3 cellular contexts compared by ENCODE assay signal in the genomic region with DNA sequence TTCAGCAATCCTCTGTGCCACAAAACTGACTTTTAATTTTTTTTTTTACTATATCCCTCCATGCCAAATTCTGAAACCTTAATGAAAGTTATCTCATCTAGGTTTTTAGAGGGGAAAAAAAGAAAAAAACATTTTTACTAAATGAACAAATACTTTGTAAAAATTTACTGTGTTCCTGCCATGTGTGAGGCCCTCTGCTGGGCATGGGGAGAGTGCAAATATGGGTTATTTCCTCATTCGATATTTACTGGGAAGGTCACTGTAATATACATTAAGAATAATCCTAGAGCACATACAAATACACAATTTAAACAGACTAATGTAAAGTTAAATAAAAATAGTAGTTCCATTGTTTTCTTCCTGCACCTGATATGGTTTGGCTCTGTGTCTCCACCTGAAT.
TF ChIP-seq lines count a peak whose summit lies in the region.

No MANE protein-coding gene starts in this region.

TF ChIP-seq in liver, 16 proteins besides CTCF, POLR2A, EP300 and RAD21:
- TF ChIP-seq FOXA1 (IDR thresholded peaks at IDR 0.05) (no peak), YY1 (IDR thresholded peaks at IDR 0.05) (no peak), HNF4G (IDR thresholded peaks at IDR 0.05) (no peak), JUND (IDR thresholded peaks at IDR 0.05) (no peak), NR2F2 (IDR thresholded peaks at IDR 0.05) (no peak), EGR1 (IDR thresholded peaks at IDR 0.05; ENCODE audit: low read depth in 2 of 2) (no peak), HNF4A (conservative IDR thresholded peaks at IDR 0.05) (no peak), RXRA (IDR thresholded peaks at IDR 0.05) (no peak)
- TF ChIP-seq, protein P1, sequence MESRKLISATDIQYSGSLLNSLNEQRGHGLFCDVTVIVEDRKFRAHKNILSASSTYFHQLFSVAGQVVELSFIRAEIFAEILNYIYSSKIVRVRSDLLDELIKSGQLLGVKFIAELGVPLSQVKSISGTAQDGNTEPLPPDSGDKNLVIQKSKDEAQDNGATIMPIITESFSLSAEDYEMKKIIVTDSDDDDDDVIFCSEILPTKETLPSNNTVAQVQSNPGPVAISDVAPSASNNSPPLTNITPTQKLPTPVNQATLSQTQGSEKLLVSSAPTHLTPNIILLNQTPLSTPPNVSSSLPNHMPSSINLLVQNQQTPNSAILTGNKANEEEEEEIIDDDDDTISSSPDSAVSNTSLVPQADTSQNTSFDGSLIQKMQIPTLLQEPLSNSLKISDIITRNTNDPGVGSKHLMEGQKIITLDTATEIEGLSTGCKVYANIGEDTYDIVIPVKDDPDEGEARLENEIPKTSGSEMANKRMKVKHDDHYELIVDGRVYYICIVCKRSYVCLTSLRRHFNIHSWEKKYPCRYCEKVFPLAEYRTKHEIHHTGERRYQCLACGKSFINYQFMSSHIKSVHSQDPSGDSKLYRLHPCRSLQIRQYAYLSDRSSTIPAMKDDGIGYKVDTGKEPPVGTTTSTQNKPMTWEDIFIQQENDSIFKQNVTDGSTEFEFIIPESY (IDR thresholded peaks at IDR 0.05), result no peak
TF ChIP-seq in liver: peak in this region for 0.

TF ChIP-seq in HepG2, 621 proteins besides CTCF, POLR2A, EP300 and RAD21:
- TF ChIP-seq, protein P2, sequence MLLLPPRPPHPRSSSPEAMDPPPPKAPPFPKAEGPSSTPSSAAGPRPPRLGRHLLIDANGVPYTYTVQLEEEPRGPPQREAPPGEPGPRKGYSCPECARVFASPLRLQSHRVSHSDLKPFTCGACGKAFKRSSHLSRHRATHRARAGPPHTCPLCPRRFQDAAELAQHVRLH (CRISPR knock-in tag; IDR thresholded peaks at IDR 0.05; ENCODE audit: borderline replicate concordance, low read depth), result no peak
- TF ChIP-seq MBNL3 (CRISPR knock-in tag; conservative IDR thresholded peaks at IDR 0.05) (no peak), ZNF746 (CRISPR knock-in tag; IDR thresholded peaks at IDR 0.05) (no peak), RFXANK (CRISPR knock-in tag; IDR thresholded peaks at IDR 0.05) (no peak), ZNF720 (CRISPR knock-in tag; IDR thresholded peaks at IDR 0.05) (no peak), TBL1XR1 (IDR thresholded peaks at IDR 0.05; ENCODE audit: borderline replicate concordance, low read length, partially characterized antibody) (no peak), MATR3 (CRISPR knock-in tag; IDR thresholded peaks at IDR 0.05) (no peak), SIN3A (IDR thresholded peaks at IDR 0.05; ENCODE audit: borderline replicate concordance, low read depth, low read length) (no peak), XRCC5 (optimal IDR thresholded peaks at IDR 0.05; ENCODE audit: low read length) (no peak), ZNF230 (CRISPR knock-in tag; IDR thresholded peaks at IDR 0.05) (no peak), EEA1 (CRISPR knock-in tag; IDR thresholded peaks at IDR 0.05; ENCODE audit: borderline replicate concordance) (no peak), GTF3A (CRISPR knock-in tag; conservative IDR thresholded peaks at IDR 0.05) (no peak), SIN3B (IDR thresholded peaks at IDR 0.05; ENCODE audit: low read length) (no peak), CHCHD3 (CRISPR knock-in tag; IDR thresholded peaks at IDR 0.05) (no peak), ZBTB7A (CRISPR knock-in tag; IDR thresholded peaks at IDR 0.05) (no peak)
- TF ChIP-seq, protein P3, sequence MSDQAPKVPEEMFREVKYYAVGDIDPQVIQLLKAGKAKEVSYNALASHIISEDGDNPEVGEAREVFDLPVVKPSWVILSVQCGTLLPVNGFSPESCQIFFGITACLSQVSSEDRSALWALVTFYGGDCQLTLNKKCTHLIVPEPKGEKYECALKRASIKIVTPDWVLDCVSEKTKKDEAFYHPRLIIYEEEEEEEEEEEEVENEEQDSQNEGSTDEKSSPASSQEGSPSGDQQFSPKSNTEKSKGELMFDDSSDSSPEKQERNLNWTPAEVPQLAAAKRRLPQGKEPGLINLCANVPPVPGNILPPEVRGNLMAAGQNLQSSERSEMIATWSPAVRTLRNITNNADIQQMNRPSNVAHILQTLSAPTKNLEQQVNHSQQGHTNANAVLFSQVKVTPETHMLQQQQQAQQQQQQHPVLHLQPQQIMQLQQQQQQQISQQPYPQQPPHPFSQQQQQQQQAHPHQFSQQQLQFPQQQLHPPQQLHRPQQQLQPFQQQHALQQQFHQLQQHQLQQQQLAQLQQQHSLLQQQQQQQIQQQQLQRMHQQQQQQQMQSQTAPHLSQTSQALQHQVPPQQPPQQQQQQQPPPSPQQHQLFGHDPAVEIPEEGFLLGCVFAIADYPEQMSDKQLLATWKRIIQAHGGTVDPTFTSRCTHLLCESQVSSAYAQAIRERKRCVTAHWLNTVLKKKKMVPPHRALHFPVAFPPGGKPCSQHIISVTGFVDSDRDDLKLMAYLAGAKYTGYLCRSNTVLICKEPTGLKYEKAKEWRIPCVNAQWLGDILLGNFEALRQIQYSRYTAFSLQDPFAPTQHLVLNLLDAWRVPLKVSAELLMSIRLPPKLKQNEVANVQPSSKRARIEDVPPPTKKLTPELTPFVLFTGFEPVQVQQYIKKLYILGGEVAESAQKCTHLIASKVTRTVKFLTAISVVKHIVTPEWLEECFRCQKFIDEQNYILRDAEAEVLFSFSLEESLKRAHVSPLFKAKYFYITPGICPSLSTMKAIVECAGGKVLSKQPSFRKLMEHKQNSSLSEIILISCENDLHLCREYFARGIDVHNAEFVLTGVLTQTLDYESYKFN (CRISPR knock-in tag; conservative IDR thresholded peaks at IDR 0.05), result no peak
- TF ChIP-seq, protein P4, sequence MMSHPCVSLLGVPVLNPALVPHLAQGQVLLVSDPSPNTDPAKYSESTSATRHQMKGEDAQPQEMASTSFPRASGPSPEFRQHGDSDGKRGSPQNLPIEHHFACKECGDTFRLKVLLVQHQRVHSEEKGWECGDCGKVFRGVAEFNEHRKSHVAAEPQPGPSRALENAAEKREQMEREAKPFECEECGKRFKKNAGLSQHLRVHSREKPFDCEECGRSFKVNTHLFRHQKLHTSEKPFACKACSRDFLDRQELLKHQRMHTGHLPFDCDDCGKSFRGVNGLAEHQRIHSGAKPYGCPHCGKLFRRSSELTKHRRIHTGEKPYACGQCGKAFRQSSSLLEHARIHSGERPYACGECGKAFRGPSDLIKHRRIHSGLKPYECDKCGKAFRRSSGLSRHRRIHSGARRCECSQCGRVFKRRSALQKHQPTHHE (CRISPR knock-in tag; IDR thresholded peaks at IDR 0.05; ENCODE audit: borderline replicate concordance), result no peak
- TF ChIP-seq, protein P5, sequence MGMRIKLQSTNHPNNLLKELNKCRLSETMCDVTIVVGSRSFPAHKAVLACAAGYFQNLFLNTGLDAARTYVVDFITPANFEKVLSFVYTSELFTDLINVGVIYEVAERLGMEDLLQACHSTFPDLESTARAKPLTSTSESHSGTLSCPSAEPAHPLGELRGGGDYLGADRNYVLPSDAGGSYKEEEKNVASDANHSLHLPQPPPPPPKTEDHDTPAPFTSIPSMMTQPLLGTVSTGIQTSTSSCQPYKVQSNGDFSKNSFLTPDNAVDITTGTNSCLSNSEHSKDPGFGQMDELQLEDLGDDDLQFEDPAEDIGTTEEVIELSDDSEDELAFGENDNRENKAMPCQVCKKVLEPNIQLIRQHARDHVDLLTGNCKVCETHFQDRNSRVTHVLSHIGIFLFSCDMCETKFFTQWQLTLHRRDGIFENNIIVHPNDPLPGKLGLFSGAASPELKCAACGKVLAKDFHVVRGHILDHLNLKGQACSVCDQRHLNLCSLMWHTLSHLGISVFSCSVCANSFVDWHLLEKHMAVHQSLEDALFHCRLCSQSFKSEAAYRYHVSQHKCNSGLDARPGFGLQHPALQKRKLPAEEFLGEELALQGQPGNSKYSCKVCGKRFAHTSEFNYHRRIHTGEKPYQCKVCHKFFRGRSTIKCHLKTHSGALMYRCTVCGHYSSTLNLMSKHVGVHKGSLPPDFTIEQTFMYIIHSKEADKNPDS (CRISPR knock-in tag; IDR thresholded peaks at IDR 0.05), result no peak

TF ChIP-seq in H1, 55 proteins besides CTCF, POLR2A, EP300 and RAD21:
- TF ChIP-seq CBX5 (IDR thresholded peaks at IDR 0.05; ENCODE audit: low read depth, low read length), result no peak
- TF ChIP-seq KDM4A (IDR thresholded peaks at IDR 0.05; ENCODE audit: low read depth, low read length, severe bottlenecking), result no peak
- no peak for TF ChIP-seq RFX5 (IDR thresholded peaks at IDR 0.05; ENCODE audit: borderline replicate concordance, low read depth, low read length)
- no peak for TF ChIP-seq EGR1 (IDR thresholded peaks at IDR 0.05; ENCODE audit: borderline replicate concordance, low read depth, low read length)
- TF ChIP-seq SAP30 (IDR thresholded peaks at IDR 0.05; ENCODE audit: insufficient read depth, insufficient replicate concordance, low read length), result no peak
- TF ChIP-seq GTF2F1 (IDR thresholded peaks at IDR 0.05; ENCODE audit: borderline replicate concordance, low read depth, low read length), result no peak
- TF ChIP-seq ZNF274 (IDR thresholded peaks at IDR 0.05; ENCODE audit: borderline replicate concordance, extremely low read depth, low read length), result no peak
- TF ChIP-seq, protein P6, sequence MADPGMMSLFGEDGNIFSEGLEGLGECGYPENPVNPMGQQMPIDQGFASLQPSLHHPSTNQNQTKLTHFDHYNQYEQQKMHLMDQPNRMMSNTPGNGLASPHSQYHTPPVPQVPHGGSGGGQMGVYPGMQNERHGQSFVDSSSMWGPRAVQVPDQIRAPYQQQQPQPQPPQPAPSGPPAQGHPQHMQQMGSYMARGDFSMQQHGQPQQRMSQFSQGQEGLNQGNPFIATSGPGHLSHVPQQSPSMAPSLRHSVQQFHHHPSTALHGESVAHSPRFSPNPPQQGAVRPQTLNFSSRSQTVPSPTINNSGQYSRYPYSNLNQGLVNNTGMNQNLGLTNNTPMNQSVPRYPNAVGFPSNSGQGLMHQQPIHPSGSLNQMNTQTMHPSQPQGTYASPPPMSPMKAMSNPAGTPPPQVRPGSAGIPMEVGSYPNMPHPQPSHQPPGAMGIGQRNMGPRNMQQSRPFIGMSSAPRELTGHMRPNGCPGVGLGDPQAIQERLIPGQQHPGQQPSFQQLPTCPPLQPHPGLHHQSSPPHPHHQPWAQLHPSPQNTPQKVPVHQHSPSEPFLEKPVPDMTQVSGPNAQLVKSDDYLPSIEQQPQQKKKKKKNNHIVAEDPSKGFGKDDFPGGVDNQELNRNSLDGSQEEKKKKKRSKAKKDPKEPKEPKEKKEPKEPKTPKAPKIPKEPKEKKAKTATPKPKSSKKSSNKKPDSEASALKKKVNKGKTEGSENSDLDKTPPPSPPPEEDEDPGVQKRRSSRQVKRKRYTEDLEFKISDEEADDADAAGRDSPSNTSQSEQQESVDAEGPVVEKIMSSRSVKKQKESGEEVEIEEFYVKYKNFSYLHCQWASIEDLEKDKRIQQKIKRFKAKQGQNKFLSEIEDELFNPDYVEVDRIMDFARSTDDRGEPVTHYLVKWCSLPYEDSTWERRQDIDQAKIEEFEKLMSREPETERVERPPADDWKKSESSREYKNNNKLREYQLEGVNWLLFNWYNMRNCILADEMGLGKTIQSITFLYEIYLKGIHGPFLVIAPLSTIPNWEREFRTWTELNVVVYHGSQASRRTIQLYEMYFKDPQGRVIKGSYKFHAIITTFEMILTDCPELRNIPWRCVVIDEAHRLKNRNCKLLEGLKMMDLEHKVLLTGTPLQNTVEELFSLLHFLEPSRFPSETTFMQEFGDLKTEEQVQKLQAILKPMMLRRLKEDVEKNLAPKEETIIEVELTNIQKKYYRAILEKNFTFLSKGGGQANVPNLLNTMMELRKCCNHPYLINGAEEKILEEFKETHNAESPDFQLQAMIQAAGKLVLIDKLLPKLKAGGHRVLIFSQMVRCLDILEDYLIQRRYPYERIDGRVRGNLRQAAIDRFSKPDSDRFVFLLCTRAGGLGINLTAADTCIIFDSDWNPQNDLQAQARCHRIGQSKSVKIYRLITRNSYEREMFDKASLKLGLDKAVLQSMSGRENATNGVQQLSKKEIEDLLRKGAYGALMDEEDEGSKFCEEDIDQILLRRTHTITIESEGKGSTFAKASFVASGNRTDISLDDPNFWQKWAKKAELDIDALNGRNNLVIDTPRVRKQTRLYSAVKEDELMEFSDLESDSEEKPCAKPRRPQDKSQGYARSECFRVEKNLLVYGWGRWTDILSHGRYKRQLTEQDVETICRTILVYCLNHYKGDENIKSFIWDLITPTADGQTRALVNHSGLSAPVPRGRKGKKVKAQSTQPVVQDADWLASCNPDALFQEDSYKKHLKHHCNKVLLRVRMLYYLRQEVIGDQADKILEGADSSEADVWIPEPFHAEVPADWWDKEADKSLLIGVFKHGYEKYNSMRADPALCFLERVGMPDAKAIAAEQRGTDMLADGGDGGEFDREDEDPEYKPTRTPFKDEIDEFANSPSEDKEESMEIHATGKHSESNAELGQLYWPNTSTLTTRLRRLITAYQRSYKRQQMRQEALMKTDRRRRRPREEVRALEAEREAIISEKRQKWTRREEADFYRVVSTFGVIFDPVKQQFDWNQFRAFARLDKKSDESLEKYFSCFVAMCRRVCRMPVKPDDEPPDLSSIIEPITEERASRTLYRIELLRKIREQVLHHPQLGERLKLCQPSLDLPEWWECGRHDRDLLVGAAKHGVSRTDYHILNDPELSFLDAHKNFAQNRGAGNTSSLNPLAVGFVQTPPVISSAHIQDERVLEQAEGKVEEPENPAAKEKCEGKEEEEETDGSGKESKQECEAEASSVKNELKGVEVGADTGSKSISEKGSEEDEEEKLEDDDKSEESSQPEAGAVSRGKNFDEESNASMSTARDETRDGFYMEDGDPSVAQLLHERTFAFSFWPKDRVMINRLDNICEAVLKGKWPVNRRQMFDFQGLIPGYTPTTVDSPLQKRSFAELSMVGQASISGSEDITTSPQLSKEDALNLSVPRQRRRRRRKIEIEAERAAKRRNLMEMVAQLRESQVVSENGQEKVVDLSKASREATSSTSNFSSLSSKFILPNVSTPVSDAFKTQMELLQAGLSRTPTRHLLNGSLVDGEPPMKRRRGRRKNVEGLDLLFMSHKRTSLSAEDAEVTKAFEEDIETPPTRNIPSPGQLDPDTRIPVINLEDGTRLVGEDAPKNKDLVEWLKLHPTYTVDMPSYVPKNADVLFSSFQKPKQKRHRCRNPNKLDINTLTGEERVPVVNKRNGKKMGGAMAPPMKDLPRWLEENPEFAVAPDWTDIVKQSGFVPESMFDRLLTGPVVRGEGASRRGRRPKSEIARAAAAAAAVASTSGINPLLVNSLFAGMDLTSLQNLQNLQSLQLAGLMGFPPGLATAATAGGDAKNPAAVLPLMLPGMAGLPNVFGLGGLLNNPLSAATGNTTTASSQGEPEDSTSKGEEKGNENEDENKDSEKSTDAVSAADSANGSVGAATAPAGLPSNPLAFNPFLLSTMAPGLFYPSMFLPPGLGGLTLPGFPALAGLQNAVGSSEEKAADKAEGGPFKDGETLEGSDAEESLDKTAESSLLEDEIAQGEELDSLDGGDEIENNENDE (IDR thresholded peaks at IDR 0.05; ENCODE audit: insufficient replicate concordance, low read length), result no peak
- TF ChIP-seq HDAC2 (IDR thresholded peaks at IDR 0.05; ENCODE audit: borderline replicate concordance in 1 of 2, low read depth in 2 of 2, low read length in 2 of 2), result no peak
- no peak for TF ChIP-seq POU5F1 (IDR thresholded peaks at IDR 0.05; ENCODE audit: low read depth, low read length)
- TF ChIP-seq, protein P7, sequence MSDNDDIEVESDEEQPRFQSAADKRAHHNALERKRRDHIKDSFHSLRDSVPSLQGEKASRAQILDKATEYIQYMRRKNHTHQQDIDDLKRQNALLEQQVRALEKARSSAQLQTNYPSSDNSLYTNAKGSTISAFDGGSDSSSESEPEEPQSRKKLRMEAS (IDR thresholded peaks at IDR 0.05), result no peak
